Comparison of ENCODE assay signal across 11 cellular contexts in the genomic region with DNA sequence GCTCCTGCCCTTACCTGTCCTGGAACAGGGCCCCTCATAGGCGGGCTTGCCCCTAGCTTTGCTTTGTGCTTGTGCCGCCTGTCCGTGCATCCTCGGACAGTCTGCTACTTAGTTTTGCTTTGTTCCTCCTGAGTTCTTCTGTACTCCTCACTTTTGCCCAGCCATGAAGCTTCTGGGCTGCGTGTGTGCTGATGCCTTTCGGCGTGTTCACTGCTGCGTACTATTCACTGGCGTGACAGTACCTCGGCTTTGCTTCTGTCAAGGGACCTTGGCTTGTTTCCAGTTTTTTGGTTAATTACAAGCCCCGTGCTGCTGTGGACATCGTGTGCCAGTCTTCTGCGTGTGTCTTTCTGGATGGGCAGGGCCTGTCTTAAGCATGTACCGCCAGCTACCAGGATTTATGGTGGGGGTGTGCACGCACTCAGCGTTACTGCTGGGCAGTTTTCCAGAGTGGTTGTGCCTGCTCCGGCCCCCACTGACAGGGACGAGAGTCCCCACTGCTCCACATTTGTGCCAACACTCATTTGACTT. TPM values are rescaled to one million over a fixed set of nuclear protein-coding genes. Genes with fewer than 3 reads are reported as not detected.
DNase-seq lines count a peak whose midpoint lies in the region; ATAC-seq and TF ChIP-seq lines count a peak whose summit lies in the region.
"Had no signal": no experiment of that assay in that cellular context is flagged by ENCODE, and none has a peak within 500 bp of the region (broad histone marks: within the 10 kb centered on the region; RNA-seq: fewer than 3 reads in every experiment).

No MANE protein-coding gene starts in this region.

- no peaks in the 10 kb centered on the region for H3K27me3 ChIP-seq in PC-9 (ENCODE audit: insufficient read depth, low read depth)
- H3K27me3 ChIP-seq: cardiac muscle cell had no signal

- no peaks in the 10 kb centered on the region for H3K9me3 Mint-ChIP-seq in activated CD4-positive, alpha-beta T cell treated with anti-CD3 and anti-CD28 coated beads, Interleukin-2, amount 10 ng/mL, durations not matched to agents 24 days and 14 days
- H3K9me3 Mint-ChIP-seq in glutamatergic neuron (ENCODE audit: unreplicated experiment) = peaks cover 7% of the 10 kb centered on the region
- H3K9me3 Mint-ChIP-seq in stimulated activated naive B cell treated with anti-CD40 and anti-IgM and Interleukin-4, amounts not matched to agents 10 μg/mL and 1 μg/mL and 100 μg/mL, for 72 hours = no peaks in the 10 kb centered on the region

- POLR2A ChIA-PET in PC-9 (lab: Charles Lee; ENCODE audit: unreplicated experiment) = no interaction called here

- peaks cover 3% of the 10 kb centered on the region; the same call in 1 of the 2 replicates for H4K20me1 ChIP-seq in PC-9 (ENCODE audit: insufficient read depth)

- no peak for TF ChIP-seq CTCF in PC-9 (conservative IDR thresholded peaks at IDR 0.05)
- no peak for TF ChIP-seq CTCF in glutamatergic neuron (IDR thresholded peaks at IDR 0.05; ENCODE audit: partially characterized antibody, unreplicated experiment)

- no peaks in the 10 kb centered on the region for H3K9me2 ChIP-seq in PC-9 (ENCODE audit: insufficient read depth)

- CTCF ChIA-PET in PC-9 (lab: Charles Lee) = interaction anchor here (0.6 kb wide), 1 partner anchor 1677 kb away, joined by 3 read pairs; no protein-coding TSS in a partner anchor

- BruUV-seq in PC-9 (replicated peaks; lab: Mats Ljungman, UMichigan) = no TSS peak

- H3K4me3 ChIP-seq in PC-9 = no peak overlapping the region
- H3K4me3 ChIP-seq: cardiac muscle cell had no signal

- peak overlapping the region; percentile 99; the same call in 1 of the 2 replicates for H3K4me2 ChIP-seq in PC-9

- H3K36me3 Mint-ChIP-seq in activated CD4-positive, alpha-beta T cell treated with anti-CD3 and anti-CD28 coated beads, Interleukin-2, amount 10 ng/mL, durations not matched to agents 24 days and 14 days (ENCODE audit: low read depth) = no peaks in the 10 kb centered on the region
- H3K36me3 Mint-ChIP-seq in glutamatergic neuron (ENCODE audit: unreplicated experiment) = no peaks in the 10 kb centered on the region
- peaks cover 0 to 3% of the 10 kb centered on the region in 2 donors for H3K36me3 Mint-ChIP-seq in stimulated activated naive B cell treated with anti-CD40 and anti-IgM and Interleukin-4, amounts not matched to agents 10 μg/mL and 1 μg/mL and 100 μg/mL, for 72 hours

- H3K4me1 Mint-ChIP-seq in activated CD4-positive, alpha-beta T cell treated with anti-CD3 and anti-CD28 coated beads, Interleukin-2, amount 10 ng/mL, durations not matched to agents 24 days and 14 days = peaks cover 22% of the 10 kb centered on the region
- H3K4me1 Mint-ChIP-seq in glutamatergic neuron (ENCODE audit: low read depth, unreplicated experiment) = peaks cover 15% of the 10 kb centered on the region
- H3K4me1 Mint-ChIP-seq in stimulated activated naive B cell treated with anti-CD40 and anti-IgM and Interleukin-4, amounts not matched to agents 10 μg/mL and 1 μg/mL and 100 μg/mL, for 72 hours = peaks cover 20 to 40% of the 10 kb centered on the region in 2 donors

- no peak overlapping the region for H3K27ac Mint-ChIP-seq in activated CD4-positive, alpha-beta T cell treated with anti-CD3 and anti-CD28 coated beads, Interleukin-2, amount 10 ng/mL, durations not matched to agents 24 days and 14 days
- peak overlapping the region; percentile 6 for H3K27ac Mint-ChIP-seq in glutamatergic neuron (ENCODE audit: unreplicated experiment)
- peak overlapping the region; percentile 52 for H3K27ac Mint-ChIP-seq in stimulated activated naive B cell treated with anti-CD40 and anti-IgM and Interleukin-4, amounts not matched to agents 10 μg/mL and 1 μg/mL and 100 μg/mL, for 72 hours

- H3K27ac ChIP-seq in PC-9 = no peak overlapping the region
- H3K27ac ChIP-seq: cardiac muscle cell had no signal

- intact Hi-C loops in activated CD4-positive, alpha-beta T cell treated with anti-CD3 and anti-CD28 coated beads, Interleukin-2, amount 10 ng/mL, durations not matched to agents 24 days and 14 days (cut with micrococcal nuclease) = no loop called here
- intact Hi-C loops in PC-9 (cut with micrococcal nuclease; ENCODE audit: unreplicated experiment) = loop anchor here (2.0 kb wide), 1 partner anchor 174 kb away; a partner anchor contains a TSS

- H3F3A ChIP-seq in PC-9 (ENCODE audit: insufficient read depth, low read depth) = peaks cover 12% of the 10 kb centered on the region

- peak overlapping the region; percentile 89 for H3K4me3 Mint-ChIP-seq in activated CD4-positive, alpha-beta T cell treated with anti-CD3 and anti-CD28 coated beads, Interleukin-2, amount 10 ng/mL, durations not matched to agents 24 days and 14 days
- H3K4me3 Mint-ChIP-seq in glutamatergic neuron (ENCODE audit: unreplicated experiment) = peak overlapping the region; percentile 59
- peak overlapping the region in 1 of 2 donors; percentile 32 for H3K4me3 Mint-ChIP-seq in stimulated activated naive B cell treated with anti-CD40 and anti-IgM and Interleukin-4, amounts not matched to agents 10 μg/mL and 1 μg/mL and 100 μg/mL, for 72 hours

- peak in 1 of 2 donors; percentile 2 for ATAC-seq in stimulated activated naive B cell treated with anti-CD40 and anti-IgM and Interleukin-4, amounts not matched to agents 10 μg/mL and 1 μg/mL and 100 μg/mL, for 72 hours (replicated peaks)
- ATAC-seq in stimulated activated naive CD8-positive, alpha-beta T cell treated with anti-CD3 and anti-CD28 coated beads, Interleukin-15, Interleukin-2, amounts not matched to agents 100 U/mL and 50 U/mL, for 24 hours = no peak
- ATAC-seq in HG02885 (IDR thresholded peaks at IDR 0.05; ENCODE audit: poor library complexity, unreplicated experiment) = no peak

- peaks cover 3% of the 10 kb centered on the region for H3K27me3 Mint-ChIP-seq in activated CD4-positive, alpha-beta T cell treated with anti-CD3 and anti-CD28 coated beads, Interleukin-2, amount 10 ng/mL, durations not matched to agents 24 days and 14 days
- peaks cover 10% of the 10 kb centered on the region for H3K27me3 Mint-ChIP-seq in glutamatergic neuron (ENCODE audit: unreplicated experiment)
- H3K27me3 Mint-ChIP-seq in stimulated activated naive B cell treated with anti-CD40 and anti-IgM and Interleukin-4, amounts not matched to agents 10 μg/mL and 1 μg/mL and 100 μg/mL, for 72 hours = no peaks in the 10 kb centered on the region

- H3K36me3 ChIP-seq in PC-9 (ENCODE audit: low read depth) = no peaks in the 10 kb centered on the region
- H3K36me3 ChIP-seq: cardiac muscle cell had no signal

- peaks cover 66% of the 10 kb centered on the region for H3K79me2 ChIP-seq in PC-9 (ENCODE audit: low read depth)

- H3K9me3 ChIP-seq in PC-9 (ENCODE audit: insufficient read depth, low read depth) = no peaks in the 10 kb centered on the region

- peaks cover 14% of the 10 kb centered on the region for H3K4me1 ChIP-seq in PC-9 (replicated peaks; ENCODE audit: insufficient read depth)

- no peak overlapping the region for H2AFZ ChIP-seq in PC-9

- DNase-seq in activated CD4-positive, alpha-beta T cell treated with anti-CD3 and anti-CD28 coated beads, Interleukin-2, amount 10 ng/mL, durations not matched to agents 24 days and 14 days = no peak
- no peak for DNase-seq in activated CD4-positive, alpha-beta T cell treated with anti-CD3 and anti-CD28 coated beads for 4 hours
- DNase-seq in PC-9 (no peak), glutamatergic neuron (no peak), NCI-H345 (lab: John Stamatoyannopoulos, UW) (no peak)
- DNase-seq in stimulated activated naive B cell treated with anti-CD40 and anti-IgM and Interleukin-4, amounts not matched to agents 10 μg/mL and 1 μg/mL and 100 μg/mL, for 72 hours = no peak
- no peak for DNase-seq in stimulated activated naive CD8-positive, alpha-beta T cell treated with anti-CD3 and anti-CD28 coated beads, Interleukin-15, Interleukin-2, amounts not matched to agents 100 U/mL and 50 U/mL, for 24 hours
- DNase-seq: NCI-H2029 treated with DMSO at 0.1 percent for 48 hours, SHP77 treated with DMSO at 0.1 percent for 48 hours had no signal

RNA-seq across cellular contexts. Expression of a gene that starts 2.5 kb away (rescaled TPM):
- total RNA-seq in activated CD4-positive, alpha-beta T cell treated with anti-CD3 and anti-CD28 coated beads, Interleukin-2, amount 10 ng/mL, durations not matched to agents 24 days and 14 days = 31.5 and 33.9 TPM in 2 replicates
- 43.3 and 52.2 TPM in 2 replicates for total RNA-seq in PC-9 (2021)
- 263 TPM for total RNA-seq in glutamatergic neuron (ENCODE audit: unreplicated experiment)

RNA-seq across cellular contexts. Expression of a gene that starts 16.2 kb away (rescaled TPM):
- 42.4 and 46.6 TPM in 2 replicates for total RNA-seq in activated CD4-positive, alpha-beta T cell treated with anti-CD3 and anti-CD28 coated beads, Interleukin-2, amount 10 ng/mL, durations not matched to agents 24 days and 14 days
- total RNA-seq in PC-9 (2021) = 24.8 and 31.2 TPM in 2 replicates
- 54.6 TPM for total RNA-seq in glutamatergic neuron (ENCODE audit: unreplicated experiment)
